9 cellular contexts compared by ENCODE assay signal in the genomic region with DNA sequence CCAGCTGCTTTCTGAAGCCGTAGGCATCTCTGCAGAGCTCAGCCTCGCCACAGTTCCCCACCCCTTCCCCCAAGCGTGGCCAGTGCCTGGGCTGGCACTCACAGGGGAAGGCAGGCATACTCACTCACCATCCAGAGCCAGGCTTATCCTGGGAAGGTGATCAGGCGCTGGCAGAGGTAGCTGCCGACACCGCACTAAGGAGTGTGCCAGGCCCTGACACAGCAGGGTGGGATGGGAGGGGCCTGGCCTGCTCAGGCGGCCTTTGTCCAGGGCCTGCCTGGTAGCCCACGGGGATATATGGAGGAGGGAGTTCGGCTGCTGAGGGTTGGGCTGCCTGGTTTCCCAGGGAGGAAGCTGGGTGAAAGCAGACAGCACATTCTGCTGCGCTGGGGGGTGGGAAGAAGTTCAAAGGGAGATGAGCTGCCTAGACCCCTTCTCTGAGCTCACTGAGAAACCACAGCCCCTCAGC. TPM values are rescaled to one million over a fixed set of nuclear protein-coding genes. Genes with fewer than 3 reads are reported as not detected.
DNase-seq lines count a peak whose midpoint lies in the region; ATAC-seq and TF ChIP-seq lines count a peak whose summit lies in the region.
"Had no signal": no experiment of that assay in that cellular context is flagged by ENCODE, and none has a peak within 500 bp of the region (broad histone marks: within the 10 kb centered on the region; RNA-seq: fewer than 3 reads in every experiment).

No MANE protein-coding gene starts in this region.

- ATAC-seq in natural killer cell (no peak), GM19452 (IDR thresholded peaks at IDR 0.05; ENCODE audit: unreplicated experiment) (no peak), GM21717 (IDR thresholded peaks at IDR 0.05; ENCODE audit: unreplicated experiment) (no peak)
- ATAC-seq in natural killer cell treated with Interleukin-12 subunit alpha and Interleukin-12 subunit beta and Interleukin-15 and Interleukin-18, amount 100 ng/mL, for 72 hours, result no peak

- H3K9me3 ChIP-seq in muscle layer of duodenum (ENCODE audit: control insufficient read depth in 1 of 2, low read length in 2 of 2), result no peaks in the 10 kb centered on the region

- no peaks in the 10 kb centered on the region for H3K27me3 Mint-ChIP-seq in natural killer cell (ENCODE audit: low read depth in 2 of 2)
- H3K27me3 Mint-ChIP-seq in natural killer cell treated with Interleukin-12 subunit alpha and Interleukin-12 subunit beta and Interleukin-15 and Interleukin-18, amount 100 ng/mL, for 72 hours, result no peaks in the 10 kb centered on the region

- no peak for DNase-seq in natural killer cell
- no peak for DNase-seq in natural killer cell treated with Interleukin-12 subunit alpha and Interleukin-12 subunit beta and Interleukin-15 and Interleukin-18, amount 100 ng/mL, for 72 hours (ENCODE audit: low spot score)
- DNase-seq in effector CD8-positive, alpha-beta T cell (lab: John Stamatoyannopoulos, UW), result peak; percentile 19
- DNase-seq in SHP77 treated with DMSO at 0.1 percent for 48 hours (lab: John Stamatoyannopoulos, UW), result no peak
- no peak for DNase-seq in NK-92 (lab: John Stamatoyannopoulos, UW; ENCODE audit: unreplicated experiment)

- H3K9me3 Mint-ChIP-seq in natural killer cell, result no peaks in the 10 kb centered on the region
- H3K9me3 Mint-ChIP-seq in natural killer cell treated with Interleukin-12 subunit alpha and Interleukin-12 subunit beta and Interleukin-15 and Interleukin-18, amount 100 ng/mL, for 72 hours, result no peaks in the 10 kb centered on the region

- peaks cover 9% of the 10 kb centered on the region for H3K36me3 Mint-ChIP-seq in natural killer cell
- H3K36me3 Mint-ChIP-seq in natural killer cell treated with Interleukin-12 subunit alpha and Interleukin-12 subunit beta and Interleukin-15 and Interleukin-18, amount 100 ng/mL, for 72 hours, result no peaks in the 10 kb centered on the region

- intact Hi-C loops in natural killer cell (cut with micrococcal nuclease), result no loop called here

- H3K27me3 ChIP-seq in muscle layer of duodenum (ENCODE audit: low read depth, low read length), result no peaks in the 10 kb centered on the region

- TF ChIP-seq CTCF in natural killer cell (IDR thresholded peaks at IDR 0.05), result no peak

- H3K4me3 Mint-ChIP-seq in natural killer cell, result no peak overlapping the region
- H3K4me3 Mint-ChIP-seq in natural killer cell treated with Interleukin-12 subunit alpha and Interleukin-12 subunit beta and Interleukin-15 and Interleukin-18, amount 100 ng/mL, for 72 hours, result no peak overlapping the region

- H3K4me1 ChIP-seq in muscle layer of duodenum (ENCODE audit: control insufficient read depth in 1 of 2, insufficient read depth in 2 of 2, low read length in 2 of 2), result peaks cover 30 to 33% of the 10 kb centered on the region in 2 donors

- H3K27ac ChIP-seq in muscle layer of duodenum (ENCODE audit: low read length), result peak overlapping the region; percentile 57

- H3K4me3 ChIP-seq in muscle layer of duodenum (ENCODE audit: low read depth in 1 of 2, low read length in 2 of 2), result no peak overlapping the region

- peaks cover 35 to 36% of the 10 kb centered on the region in 2 donors for H3K36me3 ChIP-seq in muscle layer of duodenum (ENCODE audit: control insufficient read depth in 1 of 2, insufficient read depth in 2 of 2, low read length in 2 of 2)

- peaks cover 47 to 71% of the 10 kb centered on the region in 2 donors for H3K4me1 Mint-ChIP-seq in natural killer cell
- H3K4me1 Mint-ChIP-seq in natural killer cell treated with Interleukin-12 subunit alpha and Interleukin-12 subunit beta and Interleukin-15 and Interleukin-18, amount 100 ng/mL, for 72 hours (ENCODE audit: low read depth in 2 of 2), result peaks cover 44 to 51% of the 10 kb centered on the region in 2 donors

- peak overlapping the region; percentile 52 to 58 for H3K27ac Mint-ChIP-seq in natural killer cell
- H3K27ac Mint-ChIP-seq in natural killer cell treated with Interleukin-12 subunit alpha and Interleukin-12 subunit beta and Interleukin-15 and Interleukin-18, amount 100 ng/mL, for 72 hours, result peak overlapping the region in 1 of 2 donors; percentile 55

RNA-seq across cellular contexts. Expression of gene VSIR, which starts 15.8 kb away (rescaled TPM):
- 100 to 1,000 TPM; 134 to 193 (median 178) TPM for total RNA-seq in natural killer cell
- 10 to 100 TPM; 18.8 to 19.7 TPM for total RNA-seq in natural killer cell treated with Interleukin-12 subunit alpha and Interleukin-12 subunit beta and Interleukin-15 and Interleukin-18, amount 100 ng/mL, for 72 hours

RNA-seq across cellular contexts. Expression of gene C10orf105, which starts 37.9 kb away (rescaled TPM):
- total RNA-seq in natural killer cell, result under 1 TPM; 0.14 to 0.52 (median 0.40) TPM
- not detected for total RNA-seq in natural killer cell treated with Interleukin-12 subunit alpha and Interleukin-12 subunit beta and Interleukin-15 and Interleukin-18, amount 100 ng/mL, for 72 hours
- total RNA-seq: epithelial cell of proximal tubule had no signal

Comparison
In these comparisons a context has a peak if more than half of its experiments do, and no peak if none do; other contexts are left out.
1. RNA of gene VSIR, which starts 15.8 kb away (total RNA-seq): 134 to 193 TPM in natural killer cell; 18.8 to 19.7 TPM in natural killer cell treated with Interleukin-12 subunit alpha and Interleukin-12 subunit beta and Interleukin-15 and Interleukin-18, amount 100 ng/mL, for 72 hours; every median in the first group is over 4 times any median in the second.